In the genomic region with DNA sequence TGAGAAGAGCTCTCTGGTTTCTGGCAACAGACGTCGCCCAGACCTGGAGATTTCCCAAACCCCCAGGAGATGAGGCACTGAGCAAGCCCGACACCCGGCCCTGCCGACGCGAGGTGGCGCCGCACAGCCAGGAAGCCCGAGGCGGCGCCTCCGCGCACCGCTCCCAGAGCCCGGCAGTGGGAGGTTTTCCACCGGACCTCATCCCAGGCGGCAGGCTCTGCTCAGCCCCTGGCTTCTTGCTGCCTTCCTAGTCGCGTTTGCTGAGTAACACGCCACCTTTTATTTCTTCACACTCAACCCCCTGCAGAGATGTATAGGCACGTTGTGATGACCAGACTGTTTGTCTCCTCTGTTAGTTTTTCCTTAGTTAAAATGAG, we compare ENCODE assay signal across 8 cellular contexts. TPM values are rescaled to one million over a fixed set of nuclear protein-coding genes. Genes with fewer than 3 reads are reported as not detected.
A peak's percentile ranks its signal among the peaks of the same experiment; 100 is the strongest.
DNase-seq lines count a peak whose midpoint lies in the region; ATAC-seq and TF ChIP-seq lines count a peak whose summit lies in the region.

No MANE protein-coding gene starts in this region.

- H3K4me2 ChIP-seq in parathyroid adenoma (ENCODE audit: low read length) = no peak overlapping the region

- H3K79me2 ChIP-seq in parathyroid adenoma = no peaks in the 10 kb centered on the region

- no peaks in the 10 kb centered on the region for H3K9me3 Mint-ChIP-seq in activated CD8-positive, alpha-beta T cell treated with anti-CD3 and anti-CD28 coated beads, Interleukin-2, amount 10 ng/mL, durations not matched to agents 7 days and 5 days (ENCODE audit: insufficient read depth)
- H3K9me3 Mint-ChIP-seq in glutamatergic neuron (ENCODE audit: unreplicated experiment) = no peaks in the 10 kb centered on the region

- no peaks in the 10 kb centered on the region for H3K9me3 ChIP-seq in parathyroid adenoma (ENCODE audit: control insufficient read depth, low read length)
- H3K9me3 ChIP-seq in T-helper 17 cell (ENCODE audit: control insufficient read depth, low read length, poor library complexity, severe bottlenecking) = no peaks in the 10 kb centered on the region

- peak; percentile 46 for DNase-seq in 8988T
- DNase-seq in GM10248 (ENCODE audit: extremely low spot score) = peak; percentile 18
- DNase-seq in NCI-H146 (lab: John Stamatoyannopoulos, UW) = peak; percentile 77
- DNase-seq in activated CD8-positive, alpha-beta T cell treated with anti-CD3 and anti-CD28 coated beads, Interleukin-2, amount 10 ng/mL, durations not matched to agents 7 days and 5 days = peak; percentile 27
- DNase-seq in glutamatergic neuron = peak; percentile 86
- no peak for DNase-seq in T-helper 17 cell

- peak; percentile 55 for ATAC-seq in activated CD8-positive, alpha-beta T cell treated with anti-CD3 and anti-CD28 coated beads, Interleukin-2, amount 10 ng/mL, durations not matched to agents 7 days and 5 days
- ATAC-seq in HG02970 (IDR thresholded peaks at IDR 0.05; ENCODE audit: low FRiP score, unreplicated experiment) (no peak), T-helper 17 cell (no peak)

- peaks cover 3% of the 10 kb centered on the region for H3K4me1 ChIP-seq in parathyroid adenoma

- no peak overlapping the region for H3K9ac ChIP-seq in parathyroid adenoma

- H3K4me1 Mint-ChIP-seq in activated CD8-positive, alpha-beta T cell treated with anti-CD3 and anti-CD28 coated beads, Interleukin-2, amount 10 ng/mL, durations not matched to agents 7 days and 5 days (ENCODE audit: low read depth) = no peaks in the 10 kb centered on the region
- H3K4me1 Mint-ChIP-seq in glutamatergic neuron (ENCODE audit: low read depth, unreplicated experiment) (no peaks in the 10 kb centered on the region), T-helper 17 cell (peaks cover 5% of the 10 kb centered on the region)

- peaks cover 3% of the 10 kb centered on the region for H3K27me3 ChIP-seq in parathyroid adenoma (ENCODE audit: control insufficient read depth, insufficient read depth, low read length)

- no peaks in the 10 kb centered on the region for H3K36me3 ChIP-seq in parathyroid adenoma (ENCODE audit: control insufficient read depth, insufficient read depth, low read length)

- CTCF ChIA-PET in GM10248 (lab: Yijun Ruan, JAX) = interaction anchor here (1.0 to 1.3 kb wide), 2 partner anchors 274 to 392 kb away, joined by 3 to 7 read pairs; no protein-coding TSS in a partner anchor
- CTCF ChIA-PET in activated CD8-positive, alpha-beta T cell treated with anti-CD3 and anti-CD28 coated beads, Interleukin-2, amount 10 ng/mL, durations not matched to agents 7 days and 5 days (lab: Charles Lee) = interaction anchor here (1.5 to 2.7 kb wide), 2 partner anchors 274 to 391 kb away, joined by 5 to 21 read pairs; no protein-coding TSS in a partner anchor

- H3K4me3 ChIP-seq in parathyroid adenoma (ENCODE audit: low read depth, low read length) = no peak overlapping the region

- H3K4me3 Mint-ChIP-seq in activated CD8-positive, alpha-beta T cell treated with anti-CD3 and anti-CD28 coated beads, Interleukin-2, amount 10 ng/mL, durations not matched to agents 7 days and 5 days = no peak overlapping the region
- no peak overlapping the region for H3K4me3 Mint-ChIP-seq in glutamatergic neuron (ENCODE audit: unreplicated experiment)
- H3K4me3 Mint-ChIP-seq in T-helper 17 cell = no peak overlapping the region

- peaks cover 15% of the 10 kb centered on the region for H3K27me3 Mint-ChIP-seq in activated CD8-positive, alpha-beta T cell treated with anti-CD3 and anti-CD28 coated beads, Interleukin-2, amount 10 ng/mL, durations not matched to agents 7 days and 5 days (ENCODE audit: low read depth)
- H3K27me3 Mint-ChIP-seq in glutamatergic neuron (ENCODE audit: unreplicated experiment) (peaks cover 4% of the 10 kb centered on the region), T-helper 17 cell (peaks cover 39% of the 10 kb centered on the region)

- no peaks in the 10 kb centered on the region for H3K36me3 Mint-ChIP-seq in activated CD8-positive, alpha-beta T cell treated with anti-CD3 and anti-CD28 coated beads, Interleukin-2, amount 10 ng/mL, durations not matched to agents 7 days and 5 days (ENCODE audit: low read depth)
- no peaks in the 10 kb centered on the region for H3K36me3 Mint-ChIP-seq in glutamatergic neuron (ENCODE audit: unreplicated experiment)
- no peaks in the 10 kb centered on the region for H3K36me3 Mint-ChIP-seq in T-helper 17 cell (ENCODE audit: low read depth)

- H2AFZ ChIP-seq in parathyroid adenoma = no peak overlapping the region

- no peak overlapping the region for H3K27ac Mint-ChIP-seq in activated CD8-positive, alpha-beta T cell treated with anti-CD3 and anti-CD28 coated beads, Interleukin-2, amount 10 ng/mL, durations not matched to agents 7 days and 5 days
- no peak overlapping the region for H3K27ac Mint-ChIP-seq in glutamatergic neuron (ENCODE audit: unreplicated experiment)
- no peak overlapping the region for H3K27ac Mint-ChIP-seq in T-helper 17 cell

- no peak overlapping the region for H3K27ac ChIP-seq in parathyroid adenoma

- TF ChIP-seq CTCF in GM10248 (IDR thresholded peaks at IDR 0.05; ENCODE audit: control extremely low read depth, extremely low read depth, low read depth, missing control alignments) (peak; percentile 34), glutamatergic neuron (IDR thresholded peaks at IDR 0.05; ENCODE audit: partially characterized antibody, unreplicated experiment) (peak; percentile 44), parathyroid adenoma (IDR thresholded peaks at IDR 0.05) (peak; percentile 41)

- POLR2A ChIA-PET in GM10248 (lab: Yijun Ruan, JAX) = no interaction called here
- POLR2A ChIA-PET in activated CD8-positive, alpha-beta T cell treated with anti-CD3 and anti-CD28 coated beads, Interleukin-2, amount 10 ng/mL, durations not matched to agents 7 days and 5 days (lab: Charles Lee) = no interaction called here

RNA-seq across cellular contexts. Expression of a gene that starts 56.3 kb away (rescaled TPM):
- total RNA-seq in activated CD8-positive, alpha-beta T cell treated with anti-CD3 and anti-CD28 coated beads, Interleukin-2, amount 10 ng/mL, durations not matched to agents 7 days and 5 days = under 1 TPM; 0.18 to 0.24 TPM
- total RNA-seq in glutamatergic neuron (ENCODE audit: unreplicated experiment) = 16.9 TPM
- total RNA-seq in T-helper 17 cell = 1 to 10 TPM; 1.4 to 2.0 TPM

Comparison
In these comparisons a context has a peak if more than half of its experiments do, and no peak if none do; other contexts are left out.
1. DNase-seq: peak in 8988T (single experiment), GM10248 (single experiment), NCI-H146 (single experiment), activated CD8-positive, alpha-beta T cell treated with anti-CD3 and anti-CD28 coated beads, Interleukin-2, amount 10 ng/mL, durations not matched to agents 7 days and 5 days (single experiment) and glutamatergic neuron (single experiment); none in T-helper 17 cell (0 of 3).
2. Peak in every context shown above with its lines, with median percentiles within 50 percentile points of each other: CTCF ChIP-seq.